Comparison of ENCODE assay signal across 16 cellular contexts in the genomic region with DNA sequence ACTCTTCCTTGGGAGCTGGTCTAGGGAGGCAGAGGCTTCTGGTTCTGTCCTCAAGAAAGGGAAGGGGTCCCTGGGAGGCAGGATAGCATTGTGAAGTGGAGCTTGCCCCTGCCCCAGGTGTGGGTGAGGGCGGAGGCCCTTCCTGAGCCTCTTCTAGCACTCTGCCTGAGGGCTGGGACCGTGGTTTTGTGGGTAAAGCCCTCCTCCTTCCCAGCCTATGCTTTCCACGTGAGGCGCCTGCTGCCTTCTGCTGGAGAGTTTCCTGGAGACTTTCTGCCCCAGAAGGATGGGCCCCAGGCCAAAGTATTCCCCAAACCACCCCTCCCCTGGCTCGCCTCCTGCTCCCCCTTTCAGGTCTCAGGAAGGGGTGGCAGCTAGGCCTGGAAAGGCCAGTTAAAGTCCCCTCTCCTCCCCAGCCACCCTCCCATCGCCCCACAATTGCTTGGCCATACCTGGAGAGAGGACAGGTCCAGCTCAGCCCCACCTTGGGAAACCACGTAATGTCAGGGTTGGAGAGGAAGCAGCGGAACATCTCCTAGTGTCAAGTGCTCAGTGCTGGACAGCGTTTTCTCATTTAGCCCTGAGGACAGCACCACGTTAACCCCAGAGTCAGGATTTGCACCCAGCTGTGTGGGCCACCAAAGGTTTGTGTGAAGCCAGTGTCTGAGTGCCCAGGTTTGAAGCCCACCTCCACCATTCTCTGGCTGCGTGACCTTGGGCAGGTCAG. TPM values are rescaled to one million over a fixed set of nuclear protein-coding genes. Genes with fewer than 3 reads are reported as not detected.
DNase-seq lines count a peak whose midpoint lies in the region; ATAC-seq and TF ChIP-seq lines count a peak whose summit lies in the region.
"Had no signal": no experiment of that assay in that cellular context is flagged by ENCODE, and none has a peak within 500 bp of the region (broad histone marks: within the 10 kb centered on the region; RNA-seq: fewer than 3 reads in every experiment).

No MANE protein-coding gene starts in this region.

- no peak overlapping the region for H2BK120ac ChIP-seq in H9 (ENCODE audit: low read depth, low read length, poor library complexity, severe bottlenecking)

- H3K4me2 ChIP-seq in H9 (ENCODE audit: insufficient read depth, insufficient read length, low read length): no peak overlapping the region

- peak overlapping the region; percentile 30; the same call in 1 of the 2 replicates for H3K14ac ChIP-seq in H9 (ENCODE audit: insufficient read depth, low read length)

- no peaks in the 10 kb centered on the region for H3K27me3 ChIP-seq in H9 (ENCODE audit: insufficient read depth, low read length)
- H3K27me3 ChIP-seq: breast epithelium had no signal

- ATAC-seq in activated CD8-positive, alpha-beta memory T cell treated with anti-CD3 and anti-CD28 coated beads, Interleukin-2, amount 10 ng/mL, durations not matched to agents 7 days and 5 days: peak; percentile 34
- peak; percentile 41 for ATAC-seq in activated T-helper 17 cell treated with anti-CD3 and anti-CD28 coated beads, Interleukin-2, amount 50 U/mL, for 72 hours (replicated peaks)
- ATAC-seq in natural killer cell: peak in 2 of 3 donors; percentile 39 to 51
- no peak for ATAC-seq in GM18511 (IDR thresholded peaks at IDR 0.05; ENCODE audit: unreplicated experiment)
- ATAC-seq: foreskin keratinocyte, right cardiac atrium had no signal

- H3T11ph ChIP-seq in H9 (ENCODE audit: low read length): no peak overlapping the region

- no CpG with 5 or more reads among the region's 11 CpGs for WGBS in H9 (ENCODE audit: extremely low coverage, insufficient read length, low lambda C conversion rate)

- peaks cover 10% of the 10 kb centered on the region for H3K23me2 ChIP-seq in H9 (ENCODE audit: insufficient read length, low read depth, low read length, poor library complexity, severe bottlenecking)

- H3K56ac ChIP-seq in H9 (ENCODE audit: insufficient read length, low read depth, low read length): no peak overlapping the region

- no peak overlapping the region for H4K91ac ChIP-seq in H9 (ENCODE audit: insufficient read length, low read depth, low read length)

- H3K36me3 Mint-ChIP-seq in activated CD8-positive, alpha-beta memory T cell treated with anti-CD3 and anti-CD28 coated beads, Interleukin-2, amount 10 ng/mL, durations not matched to agents 7 days and 5 days: no peaks in the 10 kb centered on the region
- H3K36me3 Mint-ChIP-seq in H9 (ENCODE audit: insufficient read depth in 1 of 3, low read depth in 3 of 3): peaks cover 23 to 43% (median 42%) of the 10 kb centered on the region in 3 experiments
- H3K36me3 Mint-ChIP-seq in activated T-helper 17 cell treated with anti-CD3 and anti-CD28 coated beads, Interleukin-2, amount 50 U/mL, for 72 hours (ENCODE audit: low read depth): peaks cover 9% of the 10 kb centered on the region
- H3K36me3 Mint-ChIP-seq in natural killer cell: no peaks in the 10 kb centered on the region

- H3K9ac ChIP-seq in H9 (ENCODE audit: extremely low read depth, insufficient read length, low read length): no peak overlapping the region
- H3K9ac ChIP-seq: GM23248 had no signal

- no peak for TF ChIP-seq CTCF in H9 (conservative IDR thresholded peaks at IDR 0.05)
- TF ChIP-seq CTCF in natural killer cell (IDR thresholded peaks at IDR 0.05): no peak

- no peak overlapping the region for H3K27ac ChIP-seq in H9 (ENCODE audit: insufficient read length, low read depth, low read length)
- H3K27ac ChIP-seq: breast epithelium, foreskin keratinocyte, GM23248 had no signal

- peaks cover 33% of the 10 kb centered on the region; the same call in 1 of the 2 replicates for H3K79me2 ChIP-seq in H9 (ENCODE audit: insufficient read depth, low read length)

- no peak overlapping the region for H4K5ac ChIP-seq in H9 (ENCODE audit: insufficient read length, low read depth, low read length)

- H3K9me3 Mint-ChIP-seq in activated CD8-positive, alpha-beta memory T cell treated with anti-CD3 and anti-CD28 coated beads, Interleukin-2, amount 10 ng/mL, durations not matched to agents 7 days and 5 days (ENCODE audit: low read depth): no peaks in the 10 kb centered on the region
- no peaks in the 10 kb centered on the region for H3K9me3 Mint-ChIP-seq in H9
- no peaks in the 10 kb centered on the region for H3K9me3 Mint-ChIP-seq in activated T-helper 17 cell treated with anti-CD3 and anti-CD28 coated beads, Interleukin-2, amount 50 U/mL, for 72 hours
- no peaks in the 10 kb centered on the region for H3K9me3 Mint-ChIP-seq in natural killer cell
- H3K9me3 Mint-ChIP-seq: type B pancreatic cell had no signal

- H3K9me3 ChIP-seq in H9 (ENCODE audit: control insufficient read depth, low read depth, low read length): no peaks in the 10 kb centered on the region
- H3K9me3 ChIP-seq: breast epithelium had no signal

- no peak overlapping the region for H2BK5ac ChIP-seq in H9 (ENCODE audit: insufficient read length, low read length)

- no peak overlapping the region for H2BK12ac ChIP-seq in H9 (ENCODE audit: insufficient read length, low read depth, low read length)

- H3K27me3 Mint-ChIP-seq in activated CD8-positive, alpha-beta memory T cell treated with anti-CD3 and anti-CD28 coated beads, Interleukin-2, amount 10 ng/mL, durations not matched to agents 7 days and 5 days: peaks cover 11% of the 10 kb centered on the region
- H3K27me3 Mint-ChIP-seq in H9 (ENCODE audit: low read depth): no peaks in the 10 kb centered on the region
- no peaks in the 10 kb centered on the region for H3K27me3 Mint-ChIP-seq in activated T-helper 17 cell treated with anti-CD3 and anti-CD28 coated beads, Interleukin-2, amount 50 U/mL, for 72 hours
- H3K27me3 Mint-ChIP-seq in natural killer cell (ENCODE audit: low read depth in 2 of 2): no peaks in the 10 kb centered on the region
- H3K27me3 Mint-ChIP-seq: type B pancreatic cell had no signal

- no peak overlapping the region for H3K18ac ChIP-seq in H9 (ENCODE audit: insufficient read length, low read depth, low read length)

- peaks cover 4% of the 10 kb centered on the region for H4K20me1 ChIP-seq in H9 (ENCODE audit: control insufficient read depth, insufficient read depth, insufficient read length)

- DNase-seq in activated CD8-positive, alpha-beta memory T cell treated with anti-CD3 and anti-CD28 coated beads, Interleukin-2, amount 10 ng/mL, durations not matched to agents 7 days and 5 days: peak; percentile 51
- DNase-seq in activated CD8-positive, alpha-beta memory T cell treated with anti-CD3 and anti-CD28 coated beads for 24 hours: no peak
- DNase-seq in H9 (no peak), natural killer cell (no peak), DMS153 (lab: John Stamatoyannopoulos, UW) (no peak), dedifferentiated amniotic fluid mesenchymal stem cell (ENCODE audit: extremely low spot score) (no peak)
- DNase-seq: activated gamma-delta T cell; foreskin keratinocyte; GM23248; NCI-H2227 treated with DMSO at 0.1 percent for 48 hours; right cardiac atrium; stimulated activated CD4-positive, alpha-beta T cell treated with anti-CD3 and anti-CD28 coated beads, Interleukin-2, amount 100 ng/mL, for 48 hours had no signal

- H3K4me1 Mint-ChIP-seq in activated CD8-positive, alpha-beta memory T cell treated with anti-CD3 and anti-CD28 coated beads, Interleukin-2, amount 10 ng/mL, durations not matched to agents 7 days and 5 days: peaks cover 39% of the 10 kb centered on the region
- H3K4me1 Mint-ChIP-seq in H9: peaks cover 38 to 45% of the 10 kb centered on the region in 2 experiments
- peaks cover 35% of the 10 kb centered on the region for H3K4me1 Mint-ChIP-seq in activated T-helper 17 cell treated with anti-CD3 and anti-CD28 coated beads, Interleukin-2, amount 50 U/mL, for 72 hours
- peaks cover 78 to 84% of the 10 kb centered on the region in 2 donors for H3K4me1 Mint-ChIP-seq in natural killer cell

- H3K4me1 ChIP-seq in H9 (ENCODE audit: insufficient read depth, low read length): peaks cover 9% of the 10 kb centered on the region; the same call in 1 of the 2 replicates
- H3K4me1 ChIP-seq: breast epithelium, foreskin keratinocyte had no signal

- H2BK15ac ChIP-seq in H9 (ENCODE audit: low read depth, low read length): no peak overlapping the region

- peaks cover 31% of the 10 kb centered on the region for H3K79me1 ChIP-seq in H9 (ENCODE audit: insufficient read depth, low read depth, low read length, poor library complexity, severe bottlenecking)

- no peak overlapping the region for H3K4ac ChIP-seq in H9 (ENCODE audit: low read depth, low read length)

- H3K4me3 Mint-ChIP-seq in activated CD8-positive, alpha-beta memory T cell treated with anti-CD3 and anti-CD28 coated beads, Interleukin-2, amount 10 ng/mL, durations not matched to agents 7 days and 5 days: no peak overlapping the region
- peak overlapping the region in 1 of 2 experiments; percentile 70; a peak in 3 of 5 replicates for H3K4me3 Mint-ChIP-seq in H9
- H3K4me3 Mint-ChIP-seq in activated T-helper 17 cell treated with anti-CD3 and anti-CD28 coated beads, Interleukin-2, amount 50 U/mL, for 72 hours: peak overlapping the region; percentile 71
- peak overlapping the region; percentile 81 for H3K4me3 Mint-ChIP-seq in natural killer cell
- H3K4me3 Mint-ChIP-seq: type B pancreatic cell had no signal

- peak overlapping the region; percentile 76 for H3K27ac Mint-ChIP-seq in activated CD8-positive, alpha-beta memory T cell treated with anti-CD3 and anti-CD28 coated beads, Interleukin-2, amount 10 ng/mL, durations not matched to agents 7 days and 5 days
- peak overlapping the region; percentile 68 to 88 (median 86); a peak in 5 of 7 replicates for H3K27ac Mint-ChIP-seq in H9
- H3K27ac Mint-ChIP-seq in activated T-helper 17 cell treated with anti-CD3 and anti-CD28 coated beads, Interleukin-2, amount 50 U/mL, for 72 hours: peak overlapping the region; percentile 79
- H3K27ac Mint-ChIP-seq in natural killer cell: peak overlapping the region; percentile 84 to 89
- H3K27ac Mint-ChIP-seq: type B pancreatic cell had no signal

- H3K23ac ChIP-seq in H9 (ENCODE audit: insufficient read length, low read depth, low read length): no peak overlapping the region

- H4K8ac ChIP-seq in H9 (replicated peaks; ENCODE audit: insufficient read length, low read depth, low read length): no peak overlapping the region

- H2BK20ac ChIP-seq in H9 (ENCODE audit: low read depth, low read length, poor library complexity, severe bottlenecking): no peak overlapping the region

- intact Hi-C loops in natural killer cell (cut with micrococcal nuclease): no loop called here

- no peak overlapping the region for H2AFZ ChIP-seq in H9 (ENCODE audit: low read length)
- H2AFZ ChIP-seq: GM23248 had no signal

- CTCF ChIA-PET in activated CD8-positive, alpha-beta memory T cell treated with anti-CD3 and anti-CD28 coated beads, Interleukin-2, amount 10 ng/mL, durations not matched to agents 7 days and 5 days (lab: Charles Lee): interaction anchor here (1.2 to 7.2 kb wide), 6 partner anchors 9 to 29 kb away, joined by 4 to 34 read pairs (median 6); no protein-coding TSS in a partner anchor

- no peak overlapping the region for H2AK5ac ChIP-seq in H9 (ENCODE audit: insufficient read length, low read length)

RNA-seq across cellular contexts. Expression of gene SBK1, which starts 5.6 kb away (rescaled TPM):
- 10 to 100 TPM in 1 of 2 experiments, 1 to 10 TPM in 1; 3.2 to 11.3 TPM for total RNA-seq in activated CD8-positive, alpha-beta memory T cell treated with anti-CD3 and anti-CD28 coated beads, Interleukin-2, amount 10 ng/mL, durations not matched to agents 7 days and 5 days
- total RNA-seq in H9 (2021) (65.5 and 69.7 TPM in 2 replicates), natural killer cell (10 to 100 TPM; 59.3 to 60.9 (median 59.8) TPM)
- total RNA-seq in activated T-helper 17 cell treated with anti-CD3 and anti-CD28 coated beads, Interleukin-2, amount 50 U/mL, for 72 hours: 10 to 100 TPM in 1 of 2 donors, 1 to 10 TPM in 1; 1.7 to 17.6 TPM
- total RNA-seq: GM23248 had no signal
